ENCODE assay signal across 1 cellular context in the genomic region with DNA sequence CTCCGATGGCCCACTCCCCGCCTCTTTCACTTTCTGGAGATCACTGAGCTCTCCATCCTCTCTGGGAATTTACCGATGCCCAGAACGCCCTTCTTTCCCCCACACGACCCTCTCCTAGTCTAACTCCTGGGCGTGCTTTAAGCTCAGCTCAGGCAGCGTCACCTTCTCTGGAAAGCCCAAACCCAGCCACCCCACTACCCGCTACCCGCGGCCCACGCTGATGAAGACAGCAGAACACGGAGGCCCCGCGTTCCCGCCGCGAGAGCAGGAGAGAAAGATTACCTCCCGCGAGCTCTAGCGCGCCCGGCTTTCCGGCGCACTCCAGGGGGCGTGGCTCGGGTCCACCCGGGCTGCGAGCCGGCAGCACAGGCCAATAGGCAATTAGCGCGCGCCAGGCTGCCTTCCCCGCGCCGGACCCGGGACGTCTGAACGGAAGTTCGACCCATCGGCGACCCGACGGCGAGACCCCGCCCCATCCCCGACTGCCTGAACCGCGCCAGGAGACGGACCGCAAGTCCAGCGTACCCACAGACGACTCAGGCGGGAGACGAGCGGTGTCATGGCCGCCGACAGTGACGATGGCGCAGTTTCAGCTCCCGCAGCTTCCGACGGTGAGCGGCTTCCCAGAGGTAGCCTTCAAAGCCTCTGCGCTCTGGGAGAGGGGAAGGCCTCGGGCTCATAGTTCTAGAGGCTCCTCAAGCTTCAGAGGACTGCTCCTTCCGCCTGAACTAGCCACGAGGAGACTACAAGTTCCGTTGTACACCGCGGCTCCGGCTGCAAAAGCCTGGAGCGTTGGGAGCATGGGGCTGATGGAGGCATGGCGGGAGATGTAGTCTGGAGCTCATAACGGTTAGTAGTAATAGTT.
TF ChIP-seq lines count a peak whose summit lies in the region.

TSS of gene MUTYH (minus strand) at position 747 of the 865 bp plus-strand sequence. CDS start 5,935 bp downstream, outside the sequence.
TSS of gene TOE1 (plus strand) at position 477 of the 865 bp plus-strand sequence. CDS start at position 560, 83 bp downstream.

TF ChIP-seq in liver, 16 proteins besides CTCF, POLR2A, EP300 and RAD21 (continued from another document):
- TF ChIP-seq NR2F2 (IDR thresholded peaks at IDR 0.05) (peak; percentile 47), FOXA2 (IDR thresholded peaks at IDR 0.05) (no peak), HNF4A (conservative IDR thresholded peaks at IDR 0.05) (peak in 1 of 2 donors; percentile 24), HNF4G (IDR thresholded peaks at IDR 0.05) (no peak), ATF3 (IDR thresholded peaks at IDR 0.05) (no peak), GABPA (IDR thresholded peaks at IDR 0.05 in 1 of 2, conservative IDR thresholded peaks at IDR 0.05 in 1 of 2) (peak; percentile 46 to 82), JUND (IDR thresholded peaks at IDR 0.05) (no peak)
- TF ChIP-seq, protein P1, sequence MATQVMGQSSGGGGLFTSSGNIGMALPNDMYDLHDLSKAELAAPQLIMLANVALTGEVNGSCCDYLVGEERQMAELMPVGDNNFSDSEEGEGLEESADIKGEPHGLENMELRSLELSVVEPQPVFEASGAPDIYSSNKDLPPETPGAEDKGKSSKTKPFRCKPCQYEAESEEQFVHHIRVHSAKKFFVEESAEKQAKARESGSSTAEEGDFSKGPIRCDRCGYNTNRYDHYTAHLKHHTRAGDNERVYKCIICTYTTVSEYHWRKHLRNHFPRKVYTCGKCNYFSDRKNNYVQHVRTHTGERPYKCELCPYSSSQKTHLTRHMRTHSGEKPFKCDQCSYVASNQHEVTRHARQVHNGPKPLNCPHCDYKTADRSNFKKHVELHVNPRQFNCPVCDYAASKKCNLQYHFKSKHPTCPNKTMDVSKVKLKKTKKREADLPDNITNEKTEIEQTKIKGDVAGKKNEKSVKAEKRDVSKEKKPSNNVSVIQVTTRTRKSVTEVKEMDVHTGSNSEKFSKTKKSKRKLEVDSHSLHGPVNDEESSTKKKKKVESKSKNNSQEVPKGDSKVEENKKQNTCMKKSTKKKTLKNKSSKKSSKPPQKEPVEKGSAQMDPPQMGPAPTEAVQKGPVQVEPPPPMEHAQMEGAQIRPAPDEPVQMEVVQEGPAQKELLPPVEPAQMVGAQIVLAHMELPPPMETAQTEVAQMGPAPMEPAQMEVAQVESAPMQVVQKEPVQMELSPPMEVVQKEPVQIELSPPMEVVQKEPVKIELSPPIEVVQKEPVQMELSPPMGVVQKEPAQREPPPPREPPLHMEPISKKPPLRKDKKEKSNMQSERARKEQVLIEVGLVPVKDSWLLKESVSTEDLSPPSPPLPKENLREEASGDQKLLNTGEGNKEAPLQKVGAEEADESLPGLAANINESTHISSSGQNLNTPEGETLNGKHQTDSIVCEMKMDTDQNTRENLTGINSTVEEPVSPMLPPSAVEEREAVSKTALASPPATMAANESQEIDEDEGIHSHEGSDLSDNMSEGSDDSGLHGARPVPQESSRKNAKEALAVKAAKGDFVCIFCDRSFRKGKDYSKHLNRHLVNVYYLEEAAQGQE (IDR thresholded peaks at IDR 0.05) = peak; percentile 91
- TF ChIP-seq, protein P2, sequence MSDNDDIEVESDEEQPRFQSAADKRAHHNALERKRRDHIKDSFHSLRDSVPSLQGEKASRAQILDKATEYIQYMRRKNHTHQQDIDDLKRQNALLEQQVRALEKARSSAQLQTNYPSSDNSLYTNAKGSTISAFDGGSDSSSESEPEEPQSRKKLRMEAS (IDR thresholded peaks at IDR 0.05) = peak; percentile 85
- TF ChIP-seq, protein P3, sequence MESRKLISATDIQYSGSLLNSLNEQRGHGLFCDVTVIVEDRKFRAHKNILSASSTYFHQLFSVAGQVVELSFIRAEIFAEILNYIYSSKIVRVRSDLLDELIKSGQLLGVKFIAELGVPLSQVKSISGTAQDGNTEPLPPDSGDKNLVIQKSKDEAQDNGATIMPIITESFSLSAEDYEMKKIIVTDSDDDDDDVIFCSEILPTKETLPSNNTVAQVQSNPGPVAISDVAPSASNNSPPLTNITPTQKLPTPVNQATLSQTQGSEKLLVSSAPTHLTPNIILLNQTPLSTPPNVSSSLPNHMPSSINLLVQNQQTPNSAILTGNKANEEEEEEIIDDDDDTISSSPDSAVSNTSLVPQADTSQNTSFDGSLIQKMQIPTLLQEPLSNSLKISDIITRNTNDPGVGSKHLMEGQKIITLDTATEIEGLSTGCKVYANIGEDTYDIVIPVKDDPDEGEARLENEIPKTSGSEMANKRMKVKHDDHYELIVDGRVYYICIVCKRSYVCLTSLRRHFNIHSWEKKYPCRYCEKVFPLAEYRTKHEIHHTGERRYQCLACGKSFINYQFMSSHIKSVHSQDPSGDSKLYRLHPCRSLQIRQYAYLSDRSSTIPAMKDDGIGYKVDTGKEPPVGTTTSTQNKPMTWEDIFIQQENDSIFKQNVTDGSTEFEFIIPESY (IDR thresholded peaks at IDR 0.05) = peak; percentile 94
